Comparison of ENCODE assay signal across 1 cellular context in the genomic region with DNA sequence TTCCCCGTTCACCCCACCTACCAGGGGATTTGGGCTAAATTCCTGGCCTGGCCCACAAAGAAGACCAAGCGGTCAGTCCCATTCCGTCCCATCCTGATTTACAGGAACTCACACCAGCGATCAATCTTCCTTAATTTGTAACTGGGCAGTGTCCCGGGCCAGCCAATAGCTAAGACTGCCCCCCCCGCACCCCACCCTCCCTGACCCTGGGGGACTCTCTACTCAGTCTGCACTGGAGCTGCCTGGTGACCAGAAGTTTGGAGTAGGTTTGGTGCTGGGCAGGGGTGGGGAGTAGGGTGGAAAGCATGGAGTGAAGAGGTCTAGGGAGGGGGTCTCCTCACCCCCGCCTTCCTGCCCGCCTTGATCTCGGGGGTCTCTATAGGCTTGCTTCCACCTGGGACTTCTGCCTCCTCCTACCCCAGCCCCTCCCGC.
TF ChIP-seq lines count a peak whose summit lies in the region.

A gene (plus strand): TSS at position 225 of the 432 bp plus-strand sequence. CDS start 586 bp downstream, outside the sequence.

TF ChIP-seq in A549, 52 proteins besides CTCF, POLR2A, EP300 and RAD21:
- TF ChIP-seq, protein P1, sequence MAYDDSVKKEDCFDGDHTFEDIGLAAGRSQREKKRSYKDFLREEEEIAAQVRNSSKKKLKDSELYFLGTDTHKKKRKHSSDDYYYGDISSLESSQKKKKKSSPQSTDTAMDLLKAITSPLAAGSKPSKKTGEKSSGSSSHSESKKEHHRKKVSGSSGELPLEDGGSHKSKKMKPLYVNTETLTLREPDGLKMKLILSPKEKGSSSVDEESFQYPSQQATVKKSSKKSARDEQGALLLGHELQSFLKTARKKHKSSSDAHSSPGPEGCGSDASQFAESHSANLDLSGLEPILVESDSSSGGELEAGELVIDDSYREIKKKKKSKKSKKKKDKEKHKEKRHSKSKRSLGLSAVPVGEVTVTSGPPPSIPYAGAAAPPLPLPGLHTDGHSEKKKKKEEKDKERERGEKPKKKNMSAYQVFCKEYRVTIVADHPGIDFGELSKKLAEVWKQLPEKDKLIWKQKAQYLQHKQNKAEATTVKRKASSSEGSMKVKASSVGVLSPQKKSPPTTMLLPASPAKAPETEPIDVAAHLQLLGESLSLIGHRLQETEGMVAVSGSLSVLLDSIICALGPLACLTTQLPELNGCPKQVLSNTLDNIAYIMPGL (CRISPR knock-in tag; IDR thresholded peaks at IDR 0.05; ENCODE audit: borderline replicate concordance) = no peak
- TF ChIP-seq GATA3 (IDR thresholded peaks at IDR 0.05; ENCODE audit: borderline replicate concordance) = no peak
- no peak for TF ChIP-seq ZNF302 (CRISPR knock-in tag; IDR thresholded peaks at IDR 0.05)
- TF ChIP-seq, protein P2, sequence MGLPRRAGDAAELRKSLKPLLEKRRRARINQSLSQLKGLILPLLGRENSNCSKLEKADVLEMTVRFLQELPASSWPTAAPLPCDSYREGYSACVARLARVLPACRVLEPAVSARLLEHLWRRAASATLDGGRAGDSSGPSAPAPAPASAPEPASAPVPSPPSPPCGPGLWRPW (IDR thresholded peaks at IDR 0.05) = no peak
- TF ChIP-seq RARB (CRISPR knock-in tag; IDR thresholded peaks at IDR 0.05) = no peak
- TF ChIP-seq MAZ (IDR thresholded peaks at IDR 0.05; ENCODE audit: borderline replicate concordance, low read depth, low read length) = no peak
- no peak for TF ChIP-seq ZFP36 (IDR thresholded peaks at IDR 0.05; ENCODE audit: borderline replicate concordance, partially characterized antibody)
- no peak for TF ChIP-seq TFCP2L1 (CRISPR knock-in tag; IDR thresholded peaks at IDR 0.05)
- no peak for TF ChIP-seq HOXA7 (CRISPR knock-in tag; IDR thresholded peaks at IDR 0.05)
- no peak for TF ChIP-seq NPAS2 (CRISPR knock-in tag; IDR thresholded peaks at IDR 0.05; ENCODE audit: borderline replicate concordance)
- TF ChIP-seq, protein P3, sequence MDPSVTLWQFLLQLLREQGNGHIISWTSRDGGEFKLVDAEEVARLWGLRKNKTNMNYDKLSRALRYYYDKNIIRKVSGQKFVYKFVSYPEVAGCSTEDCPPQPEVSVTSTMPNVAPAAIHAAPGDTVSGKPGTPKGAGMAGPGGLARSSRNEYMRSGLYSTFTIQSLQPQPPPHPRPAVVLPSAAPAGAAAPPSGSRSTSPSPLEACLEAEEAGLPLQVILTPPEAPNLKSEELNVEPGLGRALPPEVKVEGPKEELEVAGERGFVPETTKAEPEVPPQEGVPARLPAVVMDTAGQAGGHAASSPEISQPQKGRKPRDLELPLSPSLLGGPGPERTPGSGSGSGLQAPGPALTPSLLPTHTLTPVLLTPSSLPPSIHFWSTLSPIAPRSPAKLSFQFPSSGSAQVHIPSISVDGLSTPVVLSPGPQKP (IDR thresholded peaks at IDR 0.05; ENCODE audit: low read depth, low read length) = no peak
- no peak for TF ChIP-seq HOXB13 (CRISPR knock-in tag; IDR thresholded peaks at IDR 0.05; ENCODE audit: low read depth)
